In the genomic region with DNA sequence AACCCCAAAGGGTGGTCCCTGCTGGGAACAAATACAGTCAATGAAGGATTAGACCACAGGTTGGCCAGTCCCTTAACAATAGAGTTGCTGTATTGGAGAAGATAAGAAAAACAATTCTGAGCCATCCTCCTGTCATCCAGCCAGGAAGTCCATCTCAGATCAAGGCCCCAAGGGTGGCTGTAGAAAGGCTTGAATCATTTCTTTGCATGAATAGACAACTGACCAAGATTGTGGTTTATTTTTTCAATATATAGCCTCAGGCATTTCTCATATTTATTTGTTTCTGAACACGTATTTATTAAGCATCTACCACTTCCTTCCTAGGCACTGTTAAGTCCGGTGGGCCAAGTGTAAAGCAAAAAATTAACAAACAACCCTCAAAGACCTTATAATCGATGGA, we compare ENCODE assay signal across 15 cellular contexts.
DNase-seq lines count a peak whose midpoint lies in the region; ATAC-seq and TF ChIP-seq lines count a peak whose summit lies in the region.
"Had no signal": no experiment of that assay in that cellular context is flagged by ENCODE, and none has a peak within 500 bp of the region (broad histone marks: within the 10 kb centered on the region; RNA-seq: fewer than 3 reads in every experiment).

No MANE protein-coding gene starts in this region.

- H3K9me3 ChIP-seq in mammary epithelial cell (replicated peaks; ENCODE audit: insufficient read depth, low read length) (no peaks in the 10 kb centered on the region), T-helper 17 cell (ENCODE audit: control insufficient read depth, low read length, poor library complexity, severe bottlenecking) (no peaks in the 10 kb centered on the region)

- H3K27ac Mint-ChIP-seq in MCF 10A (ENCODE audit: low read depth, unreplicated experiment) (no peak overlapping the region), T-helper 17 cell (no peak overlapping the region)
- H3K27ac Mint-ChIP-seq: CD14-positive monocyte; CD8-positive, alpha-beta T cell; HFFc6 had no signal

- intact Hi-C loops in mammary epithelial cell (cut with micrococcal nuclease) (no loop called here), MCF 10A (cut with micrococcal nuclease) (no loop called here)

- BruUV-seq in mammary epithelial cell (replicated peaks; lab: Mats Ljungman, UMichigan) = no TSS peak
- no TSS peak for BruUV-seq in MCF 10A (replicated peaks; lab: Mats Ljungman, UMichigan)

- in situ Hi-C loops in mammary epithelial cell (cut with MboI; ENCODE audit: low sequenced_read_pairs in 2 of 2) = no loop called here
- in situ Hi-C loops in SK-MEL-5 (cut with HindIII; ENCODE audit: low pct_unique_long_range_greater_than_20kb, low sequenced_read_pairs) = no loop called here

- peaks cover 29% of the 10 kb centered on the region for H3K4me1 ChIP-seq in mammary epithelial cell (ENCODE audit: insufficient read depth, low read length)

- no peaks in the 10 kb centered on the region for H3K9me3 Mint-ChIP-seq in MCF 10A (ENCODE audit: unreplicated experiment)
- H3K9me3 Mint-ChIP-seq: CD14-positive monocyte; CD8-positive, alpha-beta T cell; HFFc6 had no signal

- H4K20me1 ChIP-seq in mammary epithelial cell (ENCODE audit: insufficient read depth, low read length) = no peaks in the 10 kb centered on the region

- H3K79me2 ChIP-seq in mammary epithelial cell (ENCODE audit: insufficient read depth, low read length) = no peaks in the 10 kb centered on the region

- H2AFZ ChIP-seq in mammary epithelial cell (ENCODE audit: low read depth, low read length) = no peak overlapping the region

- peak; percentile 73 for DNase-seq in mammary epithelial cell
- no peak for DNase-seq in MCF 10A (ENCODE audit: unreplicated experiment)
- DNase-seq in SK-MEL-5 (ENCODE audit: low read depth, low spot score) = peak; percentile 9
- DNase-seq in foreskin melanocyte = peak; percentile 56
- no peak for DNase-seq in NCI-H2227 (lab: John Stamatoyannopoulos, UW; ENCODE audit: unreplicated experiment)
- DNase-seq in T-helper 17 cell = no peak
- DNase-seq: CD8-positive, alpha-beta T cell; COR-L47; DND-41; GF-D8; HCEC 1CT; HFFc6 had no signal

- H3K36me3 Mint-ChIP-seq in MCF 10A (ENCODE audit: insufficient read depth, unreplicated experiment) (no peaks in the 10 kb centered on the region), T-helper 17 cell (ENCODE audit: low read depth) (peaks cover 3% of the 10 kb centered on the region)
- H3K36me3 Mint-ChIP-seq: CD14-positive monocyte; CD8-positive, alpha-beta T cell had no signal

- no peak overlapping the region for H3K27ac ChIP-seq in mammary epithelial cell (ENCODE audit: insufficient read depth, low read depth, low read length)
- H3K27ac ChIP-seq: 22Rv1 had no signal

- H3K27me3 Mint-ChIP-seq in MCF 10A (ENCODE audit: insufficient read depth, unreplicated experiment) = no peaks in the 10 kb centered on the region
- H3K27me3 Mint-ChIP-seq in T-helper 17 cell = peaks cover 20% of the 10 kb centered on the region

- H3K36me3 ChIP-seq in mammary epithelial cell (ENCODE audit: insufficient read depth, low read length) = no peaks in the 10 kb centered on the region

- no peak overlapping the region for H3K4me3 ChIP-seq in mammary epithelial cell (replicated peaks in 1 of 3; ENCODE audit: insufficient read depth in 1 of 3, low read depth in 2 of 3, low read length in 3 of 3)

- H3K27me3 ChIP-seq in mammary epithelial cell (ENCODE audit: insufficient read depth, low read length) = no peaks in the 10 kb centered on the region

- dilution Hi-C loops in mammary epithelial cell (cut with HindIII; ENCODE audit: low sequenced_read_pairs) = no loop called here

- peak overlapping the region; percentile 20 for H3K4me2 ChIP-seq in mammary epithelial cell (ENCODE audit: insufficient read depth, low read depth, low read length)

- POLR2A ChIA-PET in MCF 10A (lab: Yijun Ruan, JAX) = interaction anchor here (0.5 kb wide), 1 partner anchor 65 kb away, joined by 3 read pairs; no protein-coding TSS in a partner anchor

- CTCF ChIA-PET in mammary epithelial cell (lab: Charles Lee; ENCODE audit: low non-redundant PET) = no interaction called here
- CTCF ChIA-PET in MCF 10A (lab: Yijun Ruan, JAX) = interaction anchor here (0.7 kb wide), 1 partner anchor 128 kb away, joined by 3 read pairs; no protein-coding TSS in a partner anchor

- 34% methylated on average over 3 of the region's 3 CpGs for WGBS in mammary epithelial cell (ENCODE audit: low coverage, missing lambda C conversion rate)

- H3K4me1 Mint-ChIP-seq in MCF 10A (ENCODE audit: insufficient read depth, unreplicated experiment) (peaks cover 13% of the 10 kb centered on the region), T-helper 17 cell (no peaks in the 10 kb centered on the region)
- H3K4me1 Mint-ChIP-seq: CD14-positive monocyte had no signal

- no peak overlapping the region for H3K4me3 Mint-ChIP-seq in MCF 10A (ENCODE audit: unreplicated experiment)
- H3K4me3 Mint-ChIP-seq in T-helper 17 cell = no peak overlapping the region
- H3K4me3 Mint-ChIP-seq: CD14-positive monocyte; CD8-positive, alpha-beta T cell; HFFc6 had no signal

- TF ChIP-seq CTCF in mammary epithelial cell (conservative IDR thresholded peaks at IDR 0.05 in 1 of 2, IDR thresholded peaks at IDR 0.05 in 1 of 2; ENCODE audit: extremely low read depth in 1 of 2, insufficient read depth in 1 of 2, low read depth in 1 of 2, low read length in 2 of 2) = no peak
- TF ChIP-seq CTCF in MCF 10A (IDR thresholded peaks at IDR 0.05; ENCODE audit: unreplicated experiment) = no peak

- ATAC-seq in HG03095 (IDR thresholded peaks at IDR 0.05; ENCODE audit: unreplicated experiment) (no peak), T-helper 17 cell (no peak)
- ATAC-seq: CD8-positive, alpha-beta T cell had no signal

- no peak overlapping the region for H3K9ac ChIP-seq in mammary epithelial cell (ENCODE audit: insufficient read depth, low read length)

Comparison
In these comparisons a context has a peak if more than half of its experiments do, and no peak if none do; other contexts are left out.
1. DNase-seq: peak in mammary epithelial cell (single experiment), SK-MEL-5 (single experiment) and foreskin melanocyte (single experiment); none in MCF 10A (single experiment), NCI-H2227 (single experiment) and T-helper 17 cell (0 of 3).